Comparison of ENCODE assay signal across 14 cellular contexts in genomic region chr13:82766732-82767321, GRCh38.
"Had no signal": no experiment of that assay in that cellular context is flagged by ENCODE, and none has a peak within 500 bp of the region (broad histone marks: within the 10 kb centered on the region; RNA-seq: fewer than 3 reads in every experiment).

No MANE protein-coding gene starts in this region.

- H3K27me3 ChIP-seq: colonic mucosa, foreskin keratinocyte, heart left ventricle, right lobe of liver, spleen had no signal

- H3K4me3 ChIP-seq: colonic mucosa, heart left ventricle, psoas muscle, right lobe of liver, spleen had no signal

- H3K27ac ChIP-seq: colonic mucosa, foreskin keratinocyte, heart left ventricle, psoas muscle, right lobe of liver, WERI-Rb-1 had no signal

- DNase-seq: activated CD4-positive, alpha-beta T cell treated with anti-CD3 and anti-CD28 coated beads for 4 hours; activated CD8-positive, alpha-beta T cell treated with anti-CD3 and anti-CD28 coated beads, Interleukin-2, amount 10 ng/mL, durations not matched to agents 7 days and 5 days; caudate nucleus; colonic mucosa; effector CD4-positive, alpha-beta T cell; foreskin keratinocyte; heart left ventricle; naive thymus-derived CD8-positive, alpha-beta T cell; psoas muscle; right lobe of liver; spleen; stimulated activated CD4-positive, alpha-beta T cell treated with anti-CD3 and anti-CD28 coated beads, Interleukin-1b, Interleukin-23, amount 100 ng/mL, for 48 hours; stimulated activated naive CD4-positive, alpha-beta T cell; WERI-Rb-1 had no signal

- H3K36me3 ChIP-seq: colonic mucosa, heart left ventricle, right lobe of liver, spleen, WERI-Rb-1 had no signal

- H3K9me3 ChIP-seq: colonic mucosa, psoas muscle, right lobe of liver had no signal

- ATAC-seq: activated CD8-positive, alpha-beta T cell treated with anti-CD3 and anti-CD28 coated beads, Interleukin-2, amount 10 ng/mL, durations not matched to agents 7 days and 5 days; foreskin keratinocyte; heart left ventricle; naive thymus-derived CD8-positive, alpha-beta T cell; psoas muscle; right lobe of liver had no signal

- H3K4me1 ChIP-seq: colonic mucosa, foreskin keratinocyte, heart left ventricle, psoas muscle, right lobe of liver, spleen had no signal
